Comparison of ENCODE assay signal across 7 cellular contexts in the genomic region with DNA sequence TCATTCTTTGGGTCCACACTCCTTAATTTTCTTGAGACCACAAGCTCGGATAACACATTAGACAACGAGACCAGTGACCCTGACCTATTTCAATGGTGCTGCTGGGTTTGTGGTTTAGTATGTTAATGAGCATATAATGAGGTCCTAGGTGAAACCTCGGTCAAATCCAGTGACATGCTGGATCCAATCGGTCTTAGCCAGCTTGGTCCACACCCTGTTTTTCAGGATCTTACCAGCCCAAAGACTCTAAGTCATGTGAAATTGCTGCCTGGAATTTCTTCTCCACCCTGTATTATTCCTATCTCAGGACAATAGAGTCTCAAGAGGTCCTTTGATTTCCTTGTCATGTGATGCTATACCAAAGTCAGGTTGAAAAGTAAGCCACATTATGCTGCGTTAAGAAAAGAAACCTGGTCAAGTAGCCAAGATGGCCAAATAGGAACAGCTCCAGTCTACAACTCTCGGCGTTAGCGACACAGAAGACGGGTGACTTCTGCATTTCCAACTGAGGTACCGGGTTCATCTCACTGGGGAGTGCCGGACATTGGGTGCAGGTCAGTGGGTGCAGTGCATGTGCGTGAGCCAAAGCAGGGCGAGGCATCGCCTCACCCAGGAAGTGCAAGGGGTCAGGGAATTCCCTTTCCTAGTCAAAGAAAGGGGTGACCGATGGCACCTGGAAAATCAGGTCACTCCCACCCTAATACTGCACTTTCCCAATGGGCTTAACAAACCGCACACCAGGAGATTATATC.
DNase-seq lines count a peak whose midpoint lies in the region; ATAC-seq, FAIRE-seq and TF ChIP-seq lines count a peak whose summit lies in the region.
"Not testable (repeated sequence)": the region's sequence is repeated elsewhere in the genome, so short reads cannot be mapped to it uniquely, and the experiment has no call there.

No MANE protein-coding gene starts in this region.

- H3K4me2 ChIP-seq in Loucy (ENCODE audit: low read depth, low read length, poor library complexity, severe bottlenecking): peak overlapping the region; percentile 50
- H3K4me2 ChIP-seq in K562 (ENCODE audit: insufficient read depth, low read length): not testable (repeated sequence)

- BruUV-seq in K562 (replicated peaks; lab: Mats Ljungman, UMichigan): not testable (repeated sequence)

- not testable (repeated sequence) for H3K36me3 ChIP-seq in Loucy (ENCODE audit: insufficient read depth, low read length); K562 (ENCODE audit: control insufficient read depth, insufficient read depth, low read length)
- H3K36me3 ChIP-seq in mucosa of rectum (ENCODE audit: control insufficient read depth in 2 of 2, insufficient read depth in 2 of 2, low read length in 2 of 2): peaks cover 8 to 11% of the 10 kb centered on the region in 2 donors

- not testable (repeated sequence) for TF ChIP-seq CTCF in Loucy (conservative IDR thresholded peaks at IDR 0.05; ENCODE audit: low read length); K562 (IDR thresholded peaks at IDR 0.05 in 2 of 3, conservative IDR thresholded peaks at IDR 0.05 in 1 of 3; ENCODE audit: insufficient read depth in 2 of 3, low read depth in 1 of 3, low read length in 3 of 3)

- H2AFZ ChIP-seq in Loucy (ENCODE audit: low read length); K562 (ENCODE audit: low read depth, low read length): not testable (repeated sequence)

- H3K9me1 ChIP-seq in K562 (ENCODE audit: control insufficient read depth, insufficient read depth, low read length): not testable (repeated sequence)

- not testable (repeated sequence) for H3K9me3 ChIP-seq in Loucy (ENCODE audit: insufficient read depth, low read depth, low read length); K562 (replicated peaks; ENCODE audit: control insufficient read depth, insufficient read depth, low read depth, low read length); mucosa of rectum (ENCODE audit: control insufficient read depth in 2 of 2, low read length in 2 of 2)

- H3F3A ChIP-seq in Loucy (ENCODE audit: low read depth): not testable (repeated sequence)

- not testable (repeated sequence) for DNase-seq in K562 (ENCODE audit: extremely low read depth in 1 of 4, low spot score in 3 of 4)

- not testable (repeated sequence) for H3K27ac ChIP-seq in K562 (ENCODE audit: extremely low read depth, low read depth, low read length)
- H3K27ac ChIP-seq in mucosa of rectum (ENCODE audit: low read depth in 2 of 2, low read length in 2 of 2): peak overlapping the region; percentile 56 to 84

- peaks cover 13% of the 10 kb centered on the region for H3K4me1 ChIP-seq in Loucy (ENCODE audit: insufficient read depth, low read length, poor library complexity, severe bottlenecking)
- not testable (repeated sequence) for H3K4me1 ChIP-seq in K562 (replicated peaks in 1 of 2; ENCODE audit: control insufficient read depth in 2 of 2, insufficient read depth in 2 of 2, low read length in 2 of 2)
- H3K4me1 ChIP-seq in mucosa of rectum (ENCODE audit: control insufficient read depth in 2 of 2, insufficient read depth in 2 of 2, low read length in 2 of 2): peaks cover 3 to 17% of the 10 kb centered on the region in 2 donors

- CTCF ChIA-PET in K562 (lab: Yijun Ruan, JAX; ENCODE audit: low intra/inter-chr PET ratio): not testable (repeated sequence)

- not testable (repeated sequence) for FAIRE-seq in K562 (lab: Jason Lieb, UNC)

- in situ Hi-C loops in K562 (cut with MboI): not testable (repeated sequence)

- not testable (repeated sequence) for H3K79me2 ChIP-seq in Loucy (ENCODE audit: insufficient read depth, low read length); K562 (ENCODE audit: control insufficient read depth, insufficient read depth, low read length)

- not testable (repeated sequence) for H3K9ac ChIP-seq in Loucy (ENCODE audit: low read depth, low read length, poor library complexity, severe bottlenecking); K562 (ENCODE audit: insufficient read depth in 1 of 2, low read depth in 2 of 2, low read length in 2 of 2); mucosa of rectum (ENCODE audit: low read depth in 1 of 2, low read length in 2 of 2)

- intact Hi-C loops in K562 (cut with micrococcal nuclease): not testable (repeated sequence)

- TF ChIP-seq EP300 in K562 (IDR thresholded peaks at IDR 0.05; ENCODE audit: low read length): not testable (repeated sequence)

- POLR2A ChIA-PET in K562 (lab: Yijun Ruan, JAX): interaction anchor here (0.7 to 1.0 kb wide), 2 partner anchors 16 to 61 kb away, joined by 3 to 4 read pairs; no protein-coding TSS in a partner anchor

- WGBS in K562 (ENCODE audit: insufficient coverage, low coverage, missing lambda C conversion rate): 94% methylated on average over 15 of the region's 16 CpGs

- not testable (repeated sequence) for H3K27me3 ChIP-seq in Loucy (ENCODE audit: insufficient read depth, low read length, poor library complexity, severe bottlenecking); K562 (ENCODE audit: control insufficient read depth in 2 of 2, insufficient read depth in 2 of 2, low read length in 2 of 2); mucosa of rectum (ENCODE audit: control insufficient read depth in 2 of 2, insufficient read depth in 2 of 2, low read length in 2 of 2)

- ATAC-seq in GM18498 (IDR thresholded peaks at IDR 0.05; ENCODE audit: unreplicated experiment): peak; percentile 15
- peak; percentile 55 for ATAC-seq in GM19395 (IDR thresholded peaks at IDR 0.05; ENCODE audit: unreplicated experiment)
- peak; percentile 8 for ATAC-seq in GM21825 (IDR thresholded peaks at IDR 0.05; ENCODE audit: unreplicated experiment)
- peak; percentile 26 for ATAC-seq in HG03095 (IDR thresholded peaks at IDR 0.05; ENCODE audit: unreplicated experiment)
- ATAC-seq in K562: not testable (repeated sequence)

- not testable (repeated sequence) for TF ChIP-seq POLR2A in K562 (conservative IDR thresholded peaks at IDR 0.05)

- TF ChIP-seq RAD21 in K562 (CRISPR knock-in tag; conservative IDR thresholded peaks at IDR 0.05 in 1 of 2, IDR thresholded peaks at IDR 0.05 in 1 of 2): not testable (repeated sequence)

- H4K20me1 ChIP-seq in Loucy (ENCODE audit: insufficient read depth, low read length, poor library complexity, severe bottlenecking); K562 (replicated peaks; ENCODE audit: control insufficient read depth, insufficient read depth, low read length): not testable (repeated sequence)

- H3K4me3 ChIP-seq in Loucy (ENCODE audit: low read length, poor library complexity, severe bottlenecking): peak overlapping the region; percentile 8
- H3K4me3 ChIP-seq in K562; mucosa of rectum (ENCODE audit: low read length in 2 of 2): not testable (repeated sequence)

- H3K9me2 ChIP-seq in Loucy (replicated peaks; ENCODE audit: low read depth, low read length): not testable (repeated sequence)

TF ChIP-seq in K562, 482 proteins besides CTCF, POLR2A, EP300 and RAD21:
- TF ChIP-seq, protein P1, sequence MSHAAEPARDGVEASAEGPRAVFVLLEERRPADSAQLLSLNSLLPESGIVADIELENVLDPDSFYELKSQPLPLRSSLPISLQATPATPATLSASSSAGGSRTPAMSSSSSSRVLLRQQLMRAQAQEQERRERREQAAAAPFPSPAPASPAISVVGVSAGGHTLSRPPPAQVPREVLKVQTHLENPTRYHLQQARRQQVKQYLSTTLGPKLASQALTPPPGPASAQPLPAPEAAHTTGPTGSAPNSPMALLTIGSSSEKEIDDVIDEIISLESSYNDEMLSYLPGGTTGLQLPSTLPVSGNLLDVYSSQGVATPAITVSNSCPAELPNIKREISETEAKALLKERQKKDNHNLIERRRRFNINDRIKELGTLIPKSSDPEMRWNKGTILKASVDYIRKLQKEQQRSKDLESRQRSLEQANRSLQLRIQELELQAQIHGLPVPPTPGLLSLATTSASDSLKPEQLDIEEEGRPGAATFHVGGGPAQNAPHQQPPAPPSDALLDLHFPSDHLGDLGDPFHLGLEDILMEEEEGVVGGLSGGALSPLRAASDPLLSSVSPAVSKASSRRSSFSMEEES (CRISPR knock-in tag; IDR thresholded peaks at IDR 0.05): peak; percentile 40; the same call in 1 of the 2 replicates
